ENCODE assay signal across 11 cellular contexts in genomic region chr1:1429671-1430073, GRCh38. TPM values are rescaled to one million over a fixed set of nuclear protein-coding genes. Genes with fewer than 3 reads are reported as not detected.
A peak's percentile ranks its signal among the peaks of the same experiment; 100 is the strongest.
DNase-seq lines count a peak whose midpoint lies in the region; ATAC-seq and TF ChIP-seq lines count a peak whose summit lies in the region.
"Had no signal": no experiment of that assay in that cellular context is flagged by ENCODE, and none has a peak within 500 bp of the region (broad histone marks: within the 10 kb centered on the region; RNA-seq: fewer than 3 reads in every experiment).

No MANE protein-coding gene starts in this region.

- no peak overlapping the region for H3K4me3 ChIP-seq in urinary bladder (ENCODE audit: low read depth, low read length)

- H3K36me3 ChIP-seq in urinary bladder (ENCODE audit: insufficient read depth): no peaks in the 10 kb centered on the region

- no peaks in the 10 kb centered on the region for H3K36me3 Mint-ChIP-seq in nephron progenitor cell (ENCODE audit: low read depth)
- H3K36me3 Mint-ChIP-seq: IgD-negative memory B cell had no signal

- H3K4me3 Mint-ChIP-seq in nephron progenitor cell: peak overlapping the region; percentile 52
- H3K4me3 Mint-ChIP-seq: IgD-negative memory B cell had no signal

- H3K27me3 Mint-ChIP-seq in nephron progenitor cell (ENCODE audit: low read depth, poor library complexity): peaks cover 1% of the 10 kb centered on the region

- H3K27ac Mint-ChIP-seq in nephron progenitor cell: peak overlapping the region; percentile 55
- H3K27ac Mint-ChIP-seq: IgD-negative memory B cell had no signal

- DNase-seq in Right ventricle myocardium inferior (ENCODE audit: missing footprints): no peak
- DNase-seq in cardiac septum (ENCODE audit: low spot score): no peak
- DNase-seq in fibroblast of peridontal ligament (ENCODE audit: extremely low read depth): peak; percentile 42
- DNase-seq in nephron progenitor cell: no peak
- DNase-seq in iPS-NIHi7 (ENCODE audit: extremely low spot score): no peak
- no peak for DNase-seq in central memory CD4-positive, alpha-beta T cell
- DNase-seq: cerebellar nuclear complex had no signal

- no peak for TF ChIP-seq CTCF in nephron progenitor cell (IDR thresholded peaks at IDR 0.05)

- peak; percentile 16 for ATAC-seq in Right ventricle myocardium inferior
- ATAC-seq in GM21526 (IDR thresholded peaks at IDR 0.05; ENCODE audit: low FRiP score, unreplicated experiment): no peak

- H3K27ac ChIP-seq in urinary bladder (ENCODE audit: low read depth): peak overlapping the region; percentile 11

- peaks cover 57% of the 10 kb centered on the region for H3K4me1 Mint-ChIP-seq in nephron progenitor cell

- peaks cover 5% of the 10 kb centered on the region for H3K9me3 Mint-ChIP-seq in nephron progenitor cell
- H3K9me3 Mint-ChIP-seq: IgD-negative memory B cell had no signal

- no peaks in the 10 kb centered on the region for H3K4me1 ChIP-seq in urinary bladder (ENCODE audit: insufficient read depth)

- intact Hi-C loops in Right ventricle myocardium inferior (cut with DNase I): no loop called here
- intact Hi-C loops in cardiac septum (cut with DNase I): loop anchor here (5.0 kb wide), 1 partner anchor 72 kb away; the partner anchor contains the start of gene MXRA8

- 45% methylated on average over 6 of the region's 6 CpGs for WGBS in urinary bladder

RNA-seq across cellular contexts. Expression of gene VWA1, which starts 5.8 kb away (rescaled TPM):
- total RNA-seq in Right ventricle myocardium inferior: 20.5 TPM
- total RNA-seq in cardiac septum: 35.3 TPM
- 15.2 TPM for total RNA-seq in urinary bladder
- 214 TPM for polyA plus RNA-seq in urinary bladder
- polyA plus RNA-seq: IgD-negative memory B cell had no signal

RNA-seq across cellular contexts. Expression of gene ANKRD65, which starts 8.6 kb away (rescaled TPM):
- total RNA-seq in Right ventricle myocardium inferior (3.0 TPM), cardiac septum (1.8 TPM), urinary bladder (5.8 TPM)
- 17.7 TPM for polyA plus RNA-seq in urinary bladder
- polyA plus RNA-seq: IgD-negative memory B cell had no signal

RNA-seq across cellular contexts. Expression of gene ATAD3C, which starts 19.8 kb away (rescaled TPM):
- total RNA-seq in Right ventricle myocardium inferior (1.8 TPM), cardiac septum (0.51 TPM), urinary bladder (0.26 TPM)
- polyA plus RNA-seq in urinary bladder: 3.3 TPM
- polyA plus RNA-seq: AG04450 had no signal

RNA-seq across cellular contexts. Expression of gene MRPL20, which starts 22.6 kb away (rescaled TPM):
- total RNA-seq in Right ventricle myocardium inferior (140 TPM), cardiac septum (127 TPM), urinary bladder (55.1 TPM)
- 183 TPM for polyA plus RNA-seq in urinary bladder

RNA-seq across cellular contexts. Expression of gene CCNL2, which starts 30.5 kb away (rescaled TPM):
- total RNA-seq in Right ventricle myocardium inferior: 49.4 TPM
- 78.6 TPM for total RNA-seq in cardiac septum
- total RNA-seq in urinary bladder: 226 TPM
- polyA plus RNA-seq in urinary bladder: 146 TPM
